16 cellular contexts compared by ENCODE assay signal in the genomic region with DNA sequence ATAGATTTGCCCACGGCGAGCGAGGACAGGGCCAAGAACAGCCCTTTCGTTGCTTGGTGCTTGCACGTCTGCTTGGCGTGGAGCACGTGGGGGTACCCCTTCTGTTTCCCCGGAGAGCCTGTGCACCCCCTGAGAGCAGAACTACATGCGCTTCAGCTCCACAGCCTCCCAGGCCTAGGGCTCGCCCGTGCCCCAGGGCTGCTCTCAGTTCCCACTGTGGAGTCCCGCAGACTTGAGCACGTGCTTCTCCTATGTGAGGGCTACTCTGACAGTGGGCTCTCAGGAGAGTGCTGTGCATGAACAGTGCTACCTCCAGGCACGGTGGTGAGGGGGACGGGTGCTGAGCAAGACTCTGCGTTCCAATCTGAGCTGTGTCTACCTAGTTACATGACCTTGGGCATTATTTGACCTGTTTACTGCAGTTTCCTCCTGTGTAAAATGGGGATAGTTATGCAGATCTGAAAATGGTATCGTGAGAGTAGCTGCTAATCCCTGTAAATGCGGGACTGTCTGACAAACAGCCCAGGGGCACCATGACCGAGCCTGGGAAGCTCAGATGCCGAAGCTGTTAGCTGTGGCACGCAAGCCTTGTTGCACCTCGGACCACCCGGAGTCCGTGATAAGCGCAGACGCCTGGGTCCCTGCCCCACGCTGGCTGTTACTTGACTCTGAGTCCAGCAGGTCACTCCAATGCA.
DNase-seq lines count a peak whose midpoint lies in the region; ATAC-seq, FAIRE-seq and TF ChIP-seq lines count a peak whose summit lies in the region.
"Had no signal": no experiment of that assay in that cellular context is flagged by ENCODE, and none has a peak within 500 bp of the region (broad histone marks: within the 10 kb centered on the region; RNA-seq: fewer than 3 reads in every experiment).

No MANE protein-coding gene starts in this region.

- no peak for FAIRE-seq in GM12878 (lab: Jason Lieb, UNC)
- FAIRE-seq: H1, keratinocyte had no signal

- no TSS peak for BruUV-seq in OCI-LY7 (replicated peaks; lab: Mats Ljungman, UMichigan)
- no TSS peak for BruUV-seq in GM12878 (replicated peaks; lab: Mats Ljungman, UMichigan)

- no peaks in the 10 kb centered on the region for H3K9me2 ChIP-seq in OCI-LY7 (ENCODE audit: insufficient read depth, low read length)

- WGBS in GM12878 (ENCODE audit: insufficient coverage, insufficient replicate concordance, low lambda C conversion rate, missing lambda C conversion rate) = 94% methylated on average over 27 of the region's 27 CpGs

- H3K4me1 ChIP-seq in OCI-LY7 (ENCODE audit: insufficient read depth, low read length, poor library complexity, severe bottlenecking) (peaks cover 37% of the 10 kb centered on the region), GM12878 (ENCODE audit: control insufficient read depth, insufficient read depth, low read length) (peaks cover 36% of the 10 kb centered on the region)
- H3K4me1 ChIP-seq: colonic mucosa had no signal

- no peaks in the 10 kb centered on the region for H3K9me3 Mint-ChIP-seq in stimulated activated effector memory CD8-positive, alpha-beta T cell treated with anti-CD3 and anti-CD28 coated beads, Interleukin-12 subunit alpha, Interleukin-12 subunit beta, amount 100 ng/mL, for 72 hours
- peaks cover 0 to 1% (median 0%) of the 10 kb centered on the region in 7 donors for H3K9me3 Mint-ChIP-seq in CD14-positive monocyte
- H3K9me3 Mint-ChIP-seq: IgD-negative memory B cell had no signal

- no peak for TF ChIP-seq EP300 in GM12878 (IDR thresholded peaks at IDR 0.05; ENCODE audit: borderline replicate concordance in 1 of 2, control insufficient read depth in 1 of 2, low read depth in 2 of 2, low read length in 2 of 2)

- intact Hi-C loops in OCI-LY7 (cut with micrococcal nuclease; ENCODE audit: unreplicated experiment) = no loop called here
- intact Hi-C loops in GM12878 (cut with micrococcal nuclease; ENCODE audit: unreplicated experiment) = loop anchor here (5.0 kb wide), 1 partner anchor 42 kb away; no protein-coding TSS in a partner anchor
- intact Hi-C loops in CD14-positive monocyte (cut with micrococcal nuclease) = no loop called here

- TF ChIP-seq CTCF in OCI-LY7 (conservative IDR thresholded peaks at IDR 0.05; ENCODE audit: low read length) = no peak
- no peak for TF ChIP-seq CTCF in GM12878 (IDR thresholded peaks at IDR 0.05 in 2 of 3, conservative IDR thresholded peaks at IDR 0.05 in 1 of 3; ENCODE audit: control insufficient read depth in 2 of 3, extremely low read depth in 1 of 3, insufficient read depth in 1 of 3, low read depth in 3 of 3, low read length in 3 of 3)
- no peak for TF ChIP-seq CTCF in CD14-positive monocyte (IDR thresholded peaks at IDR 0.05)
- no peak for TF ChIP-seq CTCF in GM20000 (IDR thresholded peaks at IDR 0.05; ENCODE audit: extremely low read depth, missing control alignments)

- H3K9ac ChIP-seq in GM12878 (ENCODE audit: control insufficient read depth, insufficient read depth, low read length) = no peak overlapping the region

- in situ Hi-C loops in GM12878 (cut with MboI) = no loop called here

- peak; percentile 58 for DNase-seq in activated CD8-positive, alpha-beta memory T cell treated with anti-CD3 and anti-CD28 coated beads for 24 hours
- no peak for DNase-seq in activated CD8-positive, alpha-beta memory T cell treated with anti-CD3 and anti-CD28 coated beads, Interleukin-2, amount 50 U/mL, for 4 hours
- DNase-seq in OCI-LY7 (ENCODE audit: low spot score) (no peak), GM12878 (ENCODE audit: low read depth, low spot score) (no peak), CD14-positive monocyte (ENCODE audit: low spot score) (no peak), GM20000 (ENCODE audit: low spot score) (no peak)
- no peak for DNase-seq in stimulated activated effector memory CD8-positive, alpha-beta T cell treated with anti-CD3 and anti-CD28 coated beads, Interleukin-12 subunit alpha, Interleukin-12 subunit beta, amount 100 ng/mL, for 72 hours (ENCODE audit: low spot score in 2 of 2)
- DNase-seq: colonic mucosa, midbrain, NCI-H1105, NCI-H2227 treated with DMSO at 0.1 percent for 48 hours, ovary had no signal

- H3K27ac ChIP-seq in OCI-LY7 (ENCODE audit: low read depth, low read length, poor library complexity, severe bottlenecking) (no peak overlapping the region), GM12878 (ENCODE audit: control insufficient read depth, insufficient read depth) (no peak overlapping the region)
- H3K27ac ChIP-seq: colonic mucosa, ovary had no signal

- CTCF ChIA-PET in OCI-LY7 (lab: Charles Lee; ENCODE audit: unreplicated experiment) (no interaction called here), GM12878 (lab: Yijun Ruan, JAX) (interaction anchor here (1.7 to 2.3 kb wide), 2 partner anchors 15 to 39 kb away, joined by 5 to 8 read pairs; no protein-coding TSS in a partner anchor)

- H3K4me2 ChIP-seq in OCI-LY7 (ENCODE audit: low read length) (peak overlapping the region; percentile 69; the same call in 1 of the 2 replicates), GM12878 (ENCODE audit: control insufficient read depth, insufficient read depth) (peak overlapping the region; percentile 12)

- H3K36me3 ChIP-seq in OCI-LY7 (ENCODE audit: insufficient read depth, low read length) (no peaks in the 10 kb centered on the region), GM12878 (ENCODE audit: control insufficient read depth in 2 of 2, insufficient read depth in 2 of 2, low read length in 1 of 2) (no peaks in the 10 kb centered on the region)
- H3K36me3 ChIP-seq: colonic mucosa, ovary had no signal

- POLR2A ChIA-PET in OCI-LY7 (lab: Charles Lee) (interaction anchor here (0.5 to 1.1 kb wide), 2 partner anchors 12 to 33 kb away, joined by 4 to 6 read pairs; no protein-coding TSS in a partner anchor), GM12878 (lab: Charles Lee) (interaction anchor here (0.6 to 1.0 kb wide), 3 partner anchors 26 to 87 kb away, joined by 3 to 5 read pairs (median 3); no protein-coding TSS in a partner anchor)

- TF ChIP-seq POLR2A in GM12878 (IDR thresholded peaks at IDR 0.05; ENCODE audit: low read depth, low read length) = no peak

- H3K9me3 ChIP-seq in OCI-LY7 (ENCODE audit: low read length) = no peaks in the 10 kb centered on the region
- H3K9me3 ChIP-seq in GM12878 (replicated peaks; ENCODE audit: control insufficient read depth, insufficient read depth, low read length) = no peaks in the 10 kb centered on the region
- H3K9me3 ChIP-seq: colonic mucosa, ovary had no signal

- H3K27ac Mint-ChIP-seq in stimulated activated effector memory CD8-positive, alpha-beta T cell treated with anti-CD3 and anti-CD28 coated beads, Interleukin-12 subunit alpha, Interleukin-12 subunit beta, amount 100 ng/mL, for 72 hours = peak overlapping the region; percentile 67
- no peak overlapping the region for H3K27ac Mint-ChIP-seq in CD14-positive monocyte

- peaks cover 56% of the 10 kb centered on the region for H3K4me1 Mint-ChIP-seq in stimulated activated effector memory CD8-positive, alpha-beta T cell treated with anti-CD3 and anti-CD28 coated beads, Interleukin-12 subunit alpha, Interleukin-12 subunit beta, amount 100 ng/mL, for 72 hours
- peaks cover 14% of the 10 kb centered on the region for H3K4me1 Mint-ChIP-seq in CD14-positive monocyte

- H3K79me2 ChIP-seq in OCI-LY7 (ENCODE audit: insufficient read depth, low read depth, low read length) (no peaks in the 10 kb centered on the region), GM12878 (ENCODE audit: control insufficient read depth, insufficient read depth, low read length) (no peaks in the 10 kb centered on the region)

- TF ChIP-seq RAD21 in GM12878 (IDR thresholded peaks at IDR 0.05; ENCODE audit: insufficient read depth, low read depth, low read length) = no peak

- H3K4me3 ChIP-seq in OCI-LY7 (ENCODE audit: low read depth, low read length, poor library complexity, severe bottlenecking) (no peak overlapping the region), GM12878 (no peak overlapping the region)
- H3K4me3 ChIP-seq: colonic mucosa, ovary had no signal

- no peaks in the 10 kb centered on the region for H3K27me3 ChIP-seq in GM12878 (replicated peaks in 1 of 2; ENCODE audit: control insufficient read depth in 2 of 2, insufficient read depth in 2 of 2, low read length in 1 of 2)
- H3K27me3 ChIP-seq: colonic mucosa, ovary had no signal

- H2AFZ ChIP-seq in OCI-LY7 (ENCODE audit: low read length) (peak overlapping the region; percentile 73; the same call in 1 of the 2 replicates), GM12878 (ENCODE audit: control insufficient read depth, low read depth, low read length) (no peak overlapping the region)

- H3K27me3 Mint-ChIP-seq in CD14-positive monocyte (ENCODE audit: low read depth in 3 of 3) = peaks cover 8 to 19% (median 12%) of the 10 kb centered on the region in 3 donors

- H3K36me3 Mint-ChIP-seq in stimulated activated effector memory CD8-positive, alpha-beta T cell treated with anti-CD3 and anti-CD28 coated beads, Interleukin-12 subunit alpha, Interleukin-12 subunit beta, amount 100 ng/mL, for 72 hours = no peaks in the 10 kb centered on the region
- H3K36me3 Mint-ChIP-seq in CD14-positive monocyte = no peaks in the 10 kb centered on the region
- H3K36me3 Mint-ChIP-seq: IgD-negative memory B cell had no signal

- H4K20me1 ChIP-seq in OCI-LY7 (ENCODE audit: insufficient read depth, low read length) = no peaks in the 10 kb centered on the region
- H4K20me1 ChIP-seq in GM12878 (ENCODE audit: control insufficient read depth, insufficient read depth) = no peaks in the 10 kb centered on the region

- ATAC-seq in GM12878 (no peak), HG03175 (IDR thresholded peaks at IDR 0.05; ENCODE audit: unreplicated experiment) (no peak)
- no peak for ATAC-seq in stimulated activated effector memory CD8-positive, alpha-beta T cell treated with anti-CD3 and anti-CD28 coated beads, Interleukin-12 subunit alpha, Interleukin-12 subunit beta, amount 100 ng/mL, for 72 hours

- SMC1A ChIA-PET in GM12878 (lab: Charles Lee; ENCODE audit: uncharacterized antibody, unreplicated experiment) = interaction anchor here (0.8 to 3.9 kb wide), 10 partner anchors 15 to 521 kb away, joined by 3 to 20 read pairs (median 4); no protein-coding TSS in a partner anchor

- peak overlapping the region; percentile 63 for H3K4me3 Mint-ChIP-seq in stimulated activated effector memory CD8-positive, alpha-beta T cell treated with anti-CD3 and anti-CD28 coated beads, Interleukin-12 subunit alpha, Interleukin-12 subunit beta, amount 100 ng/mL, for 72 hours
- no peak overlapping the region for H3K4me3 Mint-ChIP-seq in CD14-positive monocyte

- RAD21 ChIA-PET in GM12878 (lab: Charles Lee; ENCODE audit: unreplicated experiment) = interaction anchor here (0.7 to 3.5 kb wide), 7 partner anchors 15 to 76 kb away, joined by 3 to 24 read pairs (median 7); no protein-coding TSS in a partner anchor
